ENCODE assay signal across 8 cellular contexts in genomic region chrX:123833387-123833786, GRCh38. TPM values are rescaled to one million over a fixed set of nuclear protein-coding genes. Genes with fewer than 3 reads are reported as not detected.
A peak's percentile ranks its signal among the peaks of the same experiment; 100 is the strongest.
DNase-seq lines count a peak whose midpoint lies in the region; ATAC-seq and TF ChIP-seq lines count a peak whose summit lies in the region.

No MANE protein-coding gene starts in this region.

- H3K9me2 ChIP-seq in SU-DHL-6 (replicated peaks; ENCODE audit: insufficient read depth, low read length) (no peaks in the 10 kb centered on the region), hepatocyte (replicated peaks; ENCODE audit: insufficient read depth) (no peaks in the 10 kb centered on the region)

- intact Hi-C loops in spleen (cut with DNase I; ENCODE audit: low total_unique reads), result no loop called here

- in situ Hi-C loops in GM13976 (cut with MboI; ENCODE audit: low sequenced_read_pairs, unreplicated experiment), result no loop called here

- H4K20me1 ChIP-seq in SU-DHL-6 (ENCODE audit: low read depth, low read length), result no peaks in the 10 kb centered on the region
- H4K20me1 ChIP-seq in hepatocyte (ENCODE audit: insufficient read depth, poor library complexity, severe bottlenecking), result no peaks in the 10 kb centered on the region

- H3K4me2 ChIP-seq in SU-DHL-6 (ENCODE audit: low read depth, low read length, poor library complexity, severe bottlenecking), result no peak overlapping the region
- H3K4me2 ChIP-seq in hepatocyte, result no peak overlapping the region

- no peak for TF ChIP-seq POLR2A in spleen (IDR thresholded peaks at IDR 0.05)

- H3K9me3 ChIP-seq in SU-DHL-6 (ENCODE audit: insufficient read depth, low read length) (no peaks in the 10 kb centered on the region), adipocyte (ENCODE audit: control insufficient read depth, low read length) (no peaks in the 10 kb centered on the region), hepatocyte (ENCODE audit: low read depth) (no peaks in the 10 kb centered on the region), spleen (no peaks in the 10 kb centered on the region)

- ATAC-seq in HG02623 (IDR thresholded peaks at IDR 0.05; ENCODE audit: unreplicated experiment) (peak; percentile 66), HG03469 (IDR thresholded peaks at IDR 0.05; ENCODE audit: unreplicated experiment) (no peak)

- H3K27me3 ChIP-seq in SU-DHL-6 (ENCODE audit: low read length), result no peaks in the 10 kb centered on the region
- peaks cover 10% of the 10 kb centered on the region for H3K27me3 ChIP-seq in adipocyte (replicated peaks; ENCODE audit: control insufficient read depth, insufficient read depth, low read length)
- H3K27me3 ChIP-seq in hepatocyte, result no peaks in the 10 kb centered on the region
- no peaks in the 10 kb centered on the region for H3K27me3 ChIP-seq in spleen (replicated peaks in 1 of 7)

- no peaks in the 10 kb centered on the region for H3K79me2 ChIP-seq in SU-DHL-6 (ENCODE audit: insufficient read depth, low read length)
- H3K79me2 ChIP-seq in hepatocyte, result no peaks in the 10 kb centered on the region

- no peak overlapping the region for H3K9ac ChIP-seq in SU-DHL-6 (ENCODE audit: low read length)
- no peak overlapping the region for H3K9ac ChIP-seq in adipocyte (ENCODE audit: low read length)

- H3K4me1 ChIP-seq in adipocyte (ENCODE audit: control insufficient read depth, insufficient read depth, low read length) (peaks cover 9% of the 10 kb centered on the region), hepatocyte (ENCODE audit: insufficient read depth) (peaks cover 4% of the 10 kb centered on the region), spleen (peaks cover 0 to 8% (median 0%) of the 10 kb centered on the region in 6 donors)

- TF ChIP-seq CTCF in GM13976 (IDR thresholded peaks at IDR 0.05; ENCODE audit: borderline replicate concordance, control extremely low read depth, extremely low read depth, insufficient read depth, missing control alignments), result peak; percentile 67
- TF ChIP-seq CTCF in SU-DHL-6 (IDR thresholded peaks at IDR 0.05; ENCODE audit: insufficient read depth, low read length, poor library complexity, severe bottlenecking), result peak; percentile 34
- peak; percentile 59 for TF ChIP-seq CTCF in hepatocyte (IDR thresholded peaks at IDR 0.05; ENCODE audit: poor library complexity)
- TF ChIP-seq CTCF in spleen (IDR thresholded peaks at IDR 0.05 in 8 of 11, conservative IDR thresholded peaks at IDR 0.05 in 3 of 11), result peak; percentile 58 to 84 (median 74)

- H3K4me3 ChIP-seq in SU-DHL-6 (ENCODE audit: insufficient read depth, low read length, poor library complexity, severe bottlenecking) (no peak overlapping the region), adipocyte (ENCODE audit: low read length) (no peak overlapping the region), hepatocyte (no peak overlapping the region), spleen (no peak overlapping the region)

- H3K36me3 ChIP-seq in SU-DHL-6 (ENCODE audit: low read length) (no peaks in the 10 kb centered on the region), adipocyte (ENCODE audit: control insufficient read depth, insufficient read depth, low read length, severe bottlenecking) (no peaks in the 10 kb centered on the region), hepatocyte (replicated peaks; ENCODE audit: insufficient read depth, low read depth) (no peaks in the 10 kb centered on the region), spleen (no peaks in the 10 kb centered on the region)

- 63% methylated on average over 7 of the region's 7 CpGs for WGBS in hepatocyte (ENCODE audit: low lambda C conversion rate, missing lambda C conversion rate)
- 50 to 56% (median 54%) methylated on average over 7 of the region's 7 CpGs for WGBS in spleen, 5 donors

- DNase-seq in GM13976 (ENCODE audit: low spot score) (peak; percentile 71), NCI-H1105 (lab: John Stamatoyannopoulos, UW) (peak; percentile 22), adipocyte (ENCODE audit: low read depth) (peak; percentile 67), hepatocyte (ENCODE audit: low spot score) (peak; percentile 69), spleen (no peak)

- H3F3A ChIP-seq in SU-DHL-6 (ENCODE audit: insufficient read depth), result no peaks in the 10 kb centered on the region

- H3K27ac ChIP-seq in SU-DHL-6 (ENCODE audit: low read depth, low read length) (no peak overlapping the region), hepatocyte (no peak overlapping the region), spleen (no peak overlapping the region)

- H2AFZ ChIP-seq in SU-DHL-6 (ENCODE audit: low read depth, low read length, severe bottlenecking) (no peak overlapping the region), hepatocyte (no peak overlapping the region)

RNA-seq across cellular contexts. Expression of gene XIAP, which starts 26.5 kb away (rescaled TPM):
- total RNA-seq in hepatocyte, result 36.1 and 38.1 TPM in 2 replicates
- polyA plus RNA-seq in hepatocyte, result 7.9 and 13.7 TPM in 2 replicates
- 10 to 100 TPM; 33.4 to 67.0 (median 59.9) TPM for total RNA-seq in spleen
- 10 to 100 TPM in 1 of 3 donors, 1 to 10 TPM in 2; 4.7 to 12.1 (median 5.0) TPM for polyA plus RNA-seq in spleen
